8 cellular contexts compared by ENCODE assay signal in the genomic region with DNA sequence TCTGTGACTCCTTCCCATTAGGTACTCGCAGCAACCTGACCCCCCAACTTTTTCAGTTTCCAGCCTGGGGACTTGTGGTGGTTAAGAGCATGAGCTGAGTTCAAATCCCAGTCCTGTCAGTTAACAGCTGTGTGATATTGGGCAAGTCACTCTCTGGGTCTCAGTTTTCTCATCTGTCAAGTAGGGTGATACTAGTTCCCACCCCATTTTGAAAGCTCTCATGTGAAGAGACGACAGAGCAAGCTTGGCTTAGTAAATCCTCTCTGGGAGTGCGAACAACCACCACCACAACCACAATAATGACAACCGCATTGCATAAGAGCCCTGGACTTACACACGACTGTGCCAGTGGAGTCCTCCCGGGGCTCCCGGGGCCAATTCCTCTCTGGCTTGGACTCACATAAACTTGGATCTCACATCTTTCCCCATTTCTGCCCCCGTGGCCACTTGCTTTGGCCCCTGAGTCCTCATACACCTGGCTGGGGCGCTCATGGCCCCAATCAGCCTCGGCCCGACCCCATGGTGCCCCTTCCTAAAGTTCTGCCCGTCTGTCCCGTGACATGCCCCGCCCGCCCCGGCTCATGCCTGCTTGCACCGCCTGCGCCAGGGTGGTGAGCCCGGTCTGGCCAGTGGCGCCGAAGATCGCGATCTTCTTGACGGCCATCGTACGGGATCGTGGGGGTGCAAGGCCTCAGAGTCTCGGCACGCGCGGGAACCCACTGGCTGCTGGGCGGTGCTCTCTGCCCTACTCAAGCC. TPM values are rescaled to one million over a fixed set of nuclear protein-coding genes. Genes with fewer than 3 reads are reported as not detected.
DNase-seq lines count a peak whose midpoint lies in the region; ATAC-seq and TF ChIP-seq lines count a peak whose summit lies in the region.

A gene (minus strand): TSS at position 721 of the 756 bp plus-strand sequence. CDS start 57 bp downstream, at position 664.

- H3K27me3 ChIP-seq in A673 (replicated peaks; ENCODE audit: insufficient read depth, low read depth, low read length, poor library complexity) (no peaks in the 10 kb centered on the region), left ventricle myocardium inferior (ENCODE audit: low read depth) (peaks cover 5% of the 10 kb centered on the region)

- intact Hi-C loops in A673 (cut with micrococcal nuclease; ENCODE audit: unreplicated experiment) (loop anchor here (1.0 to 10.0 kb wide), 2 partner anchors 21 to 130 kb away; a partner anchor contains a TSS), left ventricle myocardium inferior (cut with micrococcal nuclease) (no loop called here)

- peak within 1 kb of the TSS; percentile 83 for H3K27ac Mint-ChIP-seq in activated naive CD8-positive, alpha-beta T cell treated with anti-CD3 and anti-CD28 coated beads for 36 hours

- H3K9me3 ChIP-seq in A673 (ENCODE audit: low read depth, low read length, poor library complexity, severe bottlenecking), result no peaks in the 10 kb centered on the region
- no peaks in the 10 kb centered on the region for H3K9me3 ChIP-seq in left ventricle myocardium inferior (replicated peaks)

- POLR2A ChIA-PET in A673 (lab: Charles Lee; ENCODE audit: low non-redundant PET), result interaction anchor here (0.6 to 0.8 kb wide), 2 partner anchors 9 to 161 kb away, joined by 4 to 11 read pairs; no protein-coding TSS in a partner anchor

- ATAC-seq in GM18511 (IDR thresholded peaks at IDR 0.05; ENCODE audit: unreplicated experiment) (peak; percentile 35), HG02623 (IDR thresholded peaks at IDR 0.05; ENCODE audit: unreplicated experiment) (no peak)

- H3K4me3 ChIP-seq in A673 (ENCODE audit: low read depth, low read length, poor library complexity, severe bottlenecking), result peak within 1 kb of the TSS; percentile 73
- peak within 1 kb of the TSS; percentile 75 for H3K4me3 ChIP-seq in left ventricle myocardium inferior

- CTCF ChIA-PET in A673 (lab: Charles Lee), result interaction anchor here (0.5 to 1.8 kb wide), 8 partner anchors 12 to 1186 kb away, joined by 3 to 9 read pairs (median 4); no protein-coding TSS in a partner anchor

- H3K36me3 ChIP-seq in A673 (ENCODE audit: insufficient read depth, low read length, poor library complexity, severe bottlenecking) (no peaks in the 10 kb centered on the region), left ventricle myocardium inferior (no peaks in the 10 kb centered on the region)

- H3K36me3 Mint-ChIP-seq in activated naive CD8-positive, alpha-beta T cell treated with anti-CD3 and anti-CD28 coated beads for 36 hours, result no peaks in the 10 kb centered on the region

- H3K4me3 Mint-ChIP-seq in activated naive CD8-positive, alpha-beta T cell treated with anti-CD3 and anti-CD28 coated beads for 36 hours, result peak within 1 kb of the TSS; percentile 83

- no peak for TF ChIP-seq CTCF in A673 (conservative IDR thresholded peaks at IDR 0.05; ENCODE audit: low read depth, low read length)
- TF ChIP-seq CTCF in left ventricle myocardium inferior (IDR thresholded peaks at IDR 0.05; ENCODE audit: borderline replicate concordance), result no peak

- H3K27ac ChIP-seq in A673 (ENCODE audit: low read depth, low read length, poor library complexity, severe bottlenecking) (peak within 1 kb of the TSS; percentile 64), left ventricle myocardium inferior (replicated peaks) (peak within 1 kb of the TSS; percentile 89)

- H3K27me3 Mint-ChIP-seq in activated naive CD8-positive, alpha-beta T cell treated with anti-CD3 and anti-CD28 coated beads for 36 hours, result peaks cover 10% of the 10 kb centered on the region

- DNase-seq in A673 (ENCODE audit: low spot score) (peak; percentile 60), NCI-H226 (peak; percentile 51), left ventricle myocardium inferior (no peak), pulmonary artery endothelial cell (ENCODE audit: low read depth, low spot score) (no peak)
- DNase-seq in activated naive CD8-positive, alpha-beta T cell treated with anti-CD3 and anti-CD28 coated beads for 36 hours, result no peak
- DNase-seq in activated CD4-positive, CD25-positive, alpha-beta regulatory T cell treated with anti-CD3 and anti-CD28 coated beads, Interleukin-2, amount 50 U/mL, for 72 hours, result no peak

- H3K9me3 Mint-ChIP-seq in activated naive CD8-positive, alpha-beta T cell treated with anti-CD3 and anti-CD28 coated beads for 36 hours, result no peaks in the 10 kb centered on the region

- peaks cover 22% of the 10 kb centered on the region for H3K4me1 ChIP-seq in A673 (ENCODE audit: insufficient read depth, low read length, poor library complexity, severe bottlenecking)
- peaks cover 46% of the 10 kb centered on the region for H3K4me1 ChIP-seq in left ventricle myocardium inferior

- peaks cover 20% of the 10 kb centered on the region for H3K4me1 Mint-ChIP-seq in activated naive CD8-positive, alpha-beta T cell treated with anti-CD3 and anti-CD28 coated beads for 36 hours

- TSS peak; percentile 76 for BruUV-seq in A673 (replicated peaks; lab: Mats Ljungman, UMichigan)

RNA-seq across cellular contexts. Expression of the gene that starts here (rescaled TPM):
- 36.1 and 48.2 TPM in 2 replicates for total RNA-seq in A673 (2021)
- total RNA-seq in activated naive CD8-positive, alpha-beta T cell treated with anti-CD3 and anti-CD28 coated beads for 36 hours, result 10 to 100 TPM; 15.1 to 15.2 TPM
- 91.3 TPM for total RNA-seq in left ventricle myocardium inferior
- total RNA-seq in pulmonary artery endothelial cell, result 53.9 and 68.7 TPM in 2 replicates

Comparison
In these comparisons a context has a peak if more than half of its experiments do, and no peak if none do; other contexts are left out.
1. DNase-seq: peak in A673 (single experiment) and NCI-H226 (single experiment); none in activated naive CD8-positive, alpha-beta T cell treated with anti-CD3 and anti-CD28 coated beads for 36 hours (single experiment), left ventricle myocardium inferior (single experiment), pulmonary artery endothelial cell (single experiment) and activated CD4-positive, CD25-positive, alpha-beta regulatory T cell treated with anti-CD3 and anti-CD28 coated beads, Interleukin-2, amount 50 U/mL, for 72 hours (single experiment).